Comparison of ENCODE assay signal across 2 cellular contexts in the genomic region with DNA sequence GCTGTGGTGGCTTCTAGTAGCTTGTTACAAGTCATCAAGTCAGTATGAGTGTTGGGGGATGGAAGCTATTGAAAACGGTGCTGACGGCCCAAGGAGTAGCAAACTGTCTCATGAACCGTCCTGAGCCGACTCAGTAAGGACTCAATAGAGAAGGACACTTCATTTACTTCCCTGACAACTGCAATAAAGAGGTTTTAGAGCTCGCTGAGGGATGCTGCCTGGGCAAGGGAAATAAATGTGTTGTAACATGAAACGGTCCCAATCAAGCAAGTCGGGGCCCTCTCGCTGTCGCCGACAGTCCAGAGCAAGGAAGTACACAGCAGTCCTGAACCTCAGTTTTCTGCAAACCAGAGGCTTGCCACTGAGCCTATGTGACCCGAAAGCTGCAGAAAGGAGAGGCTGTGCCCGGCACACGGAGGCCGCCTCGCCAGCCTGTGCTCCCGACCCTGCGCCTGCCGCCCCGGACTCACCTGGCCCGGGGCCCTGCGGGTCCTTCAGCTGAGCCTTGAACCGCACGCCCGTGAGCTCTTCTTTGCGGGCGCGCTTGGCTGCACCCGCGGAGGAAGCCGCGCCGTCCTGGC.
TF ChIP-seq lines count a peak whose summit lies in the region.

No MANE protein-coding gene starts in this region.

TF ChIP-seq in endothelial cell of umbilical vein, 7 proteins besides CTCF, POLR2A, EP300 and RAD21:
- TF ChIP-seq FOS (IDR thresholded peaks at IDR 0.05; ENCODE audit: borderline replicate concordance, insufficient read depth, low read length), result no peak
- no peak for TF ChIP-seq POLR2AphosphoS5 (IDR thresholded peaks at IDR 0.05; ENCODE audit: insufficient read depth, low read depth, low read length)
- no peak for TF ChIP-seq JUN (IDR thresholded peaks at IDR 0.05; ENCODE audit: borderline replicate concordance, insufficient read depth, insufficient read length, low read depth)
- TF ChIP-seq GATA2 (IDR thresholded peaks at IDR 0.05; ENCODE audit: insufficient read depth, insufficient read length, low read depth, low read length), result no peak
- no peak for TF ChIP-seq EZH2 (IDR thresholded peaks at IDR 0.05; ENCODE audit: borderline replicate concordance, low read depth, low read length, severe bottlenecking)
- no peak for TF ChIP-seq MYC (IDR thresholded peaks at IDR 0.05; ENCODE audit: low read depth, low read length)
- TF ChIP-seq, protein P1, sequence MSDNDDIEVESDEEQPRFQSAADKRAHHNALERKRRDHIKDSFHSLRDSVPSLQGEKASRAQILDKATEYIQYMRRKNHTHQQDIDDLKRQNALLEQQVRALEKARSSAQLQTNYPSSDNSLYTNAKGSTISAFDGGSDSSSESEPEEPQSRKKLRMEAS (IDR thresholded peaks at IDR 0.05; ENCODE audit: insufficient read depth, insufficient read length), result no peak

TF ChIP-seq in neural cell, 6 proteins besides CTCF, POLR2A, EP300 and RAD21:
- TF ChIP-seq, protein P2, sequence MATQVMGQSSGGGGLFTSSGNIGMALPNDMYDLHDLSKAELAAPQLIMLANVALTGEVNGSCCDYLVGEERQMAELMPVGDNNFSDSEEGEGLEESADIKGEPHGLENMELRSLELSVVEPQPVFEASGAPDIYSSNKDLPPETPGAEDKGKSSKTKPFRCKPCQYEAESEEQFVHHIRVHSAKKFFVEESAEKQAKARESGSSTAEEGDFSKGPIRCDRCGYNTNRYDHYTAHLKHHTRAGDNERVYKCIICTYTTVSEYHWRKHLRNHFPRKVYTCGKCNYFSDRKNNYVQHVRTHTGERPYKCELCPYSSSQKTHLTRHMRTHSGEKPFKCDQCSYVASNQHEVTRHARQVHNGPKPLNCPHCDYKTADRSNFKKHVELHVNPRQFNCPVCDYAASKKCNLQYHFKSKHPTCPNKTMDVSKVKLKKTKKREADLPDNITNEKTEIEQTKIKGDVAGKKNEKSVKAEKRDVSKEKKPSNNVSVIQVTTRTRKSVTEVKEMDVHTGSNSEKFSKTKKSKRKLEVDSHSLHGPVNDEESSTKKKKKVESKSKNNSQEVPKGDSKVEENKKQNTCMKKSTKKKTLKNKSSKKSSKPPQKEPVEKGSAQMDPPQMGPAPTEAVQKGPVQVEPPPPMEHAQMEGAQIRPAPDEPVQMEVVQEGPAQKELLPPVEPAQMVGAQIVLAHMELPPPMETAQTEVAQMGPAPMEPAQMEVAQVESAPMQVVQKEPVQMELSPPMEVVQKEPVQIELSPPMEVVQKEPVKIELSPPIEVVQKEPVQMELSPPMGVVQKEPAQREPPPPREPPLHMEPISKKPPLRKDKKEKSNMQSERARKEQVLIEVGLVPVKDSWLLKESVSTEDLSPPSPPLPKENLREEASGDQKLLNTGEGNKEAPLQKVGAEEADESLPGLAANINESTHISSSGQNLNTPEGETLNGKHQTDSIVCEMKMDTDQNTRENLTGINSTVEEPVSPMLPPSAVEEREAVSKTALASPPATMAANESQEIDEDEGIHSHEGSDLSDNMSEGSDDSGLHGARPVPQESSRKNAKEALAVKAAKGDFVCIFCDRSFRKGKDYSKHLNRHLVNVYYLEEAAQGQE (IDR thresholded peaks at IDR 0.05; ENCODE audit: borderline replicate concordance), result no peak
- TF ChIP-seq MXI1 (conservative IDR thresholded peaks at IDR 0.05; ENCODE audit: poor library complexity, severe bottlenecking) (no peak), POLR2AphosphoS5 (IDR thresholded peaks at IDR 0.05) (no peak), EZH2 (IDR thresholded peaks at IDR 0.05; ENCODE audit: borderline replicate concordance, insufficient read depth, low read length, poor library complexity, severe bottlenecking) (no peak), TAF1 (IDR thresholded peaks at IDR 0.05; ENCODE audit: low read depth) (no peak), SMC3 (conservative IDR thresholded peaks at IDR 0.05; ENCODE audit: poor library complexity) (no peak)
TF ChIP-seq in neural cell: peak in this region for 0.
